24 cellular contexts compared by ENCODE assay signal in genomic region chr12:107545737-107546363, GRCh38.
DNase-seq lines count a peak whose midpoint lies in the region; ATAC-seq and TF ChIP-seq lines count a peak whose summit lies in the region.
"Had no signal": no experiment of that assay in that cellular context is flagged by ENCODE, and none has a peak within 500 bp of the region (broad histone marks: within the 10 kb centered on the region; RNA-seq: fewer than 3 reads in every experiment).

No MANE protein-coding gene starts in this region.

- H2BK5ac ChIP-seq in IMR-90 (ENCODE audit: low read depth, low read length, poor library complexity, severe bottlenecking): no peak overlapping the region

- WGBS in IMR-90 (ENCODE audit: extremely low coverage in 2 of 2, insufficient read length in 1 of 2), 2 experiments: 20% methylated on average over 2 of the region's 6 CpGs; no CpG with 5 or more reads in 1 of the 2 experiments

- peak overlapping the region; percentile 63 for H2AFZ ChIP-seq in IMR-90 (replicated peaks; ENCODE audit: low read length, poor library complexity)

- no peak overlapping the region for H2AK9ac ChIP-seq in IMR-90 (replicated peaks; ENCODE audit: low read depth, low read length, poor library complexity)

- in situ Hi-C loops in IMR-90 (cut with MboI; ENCODE audit: low sequenced_read_pairs) (no loop called here), ACHN (cut with HindIII; ENCODE audit: low pct_ligation_motif_present, low pct_unique_long_range_greater_than_20kb, low sequenced_read_pairs) (no loop called here)

- H4K5ac ChIP-seq in IMR-90 (ENCODE audit: low read depth, low read length): no peak overlapping the region

- no peak overlapping the region for H3K9ac ChIP-seq in IMR-90 (ENCODE audit: low read depth, low read length)

- no peak overlapping the region for H3K4ac ChIP-seq in IMR-90 (ENCODE audit: low read depth, low read length)

- H3K4me3 ChIP-seq in IMR-90 (ENCODE audit: insufficient read depth, low read depth, low read length) (no peak overlapping the region), neutrophil (ENCODE audit: low read depth in 1 of 2, low read length in 1 of 2) (no peak overlapping the region)
- H3K4me3 ChIP-seq: coronary artery, ovary, stomach, tibial artery had no signal

- BruUV-seq in IMR-90 (replicated peaks; lab: Mats Ljungman, UMichigan): no TSS peak

- no peaks in the 10 kb centered on the region for H3K9me1 ChIP-seq in IMR-90 (ENCODE audit: insufficient read depth, low read length)

- no peaks in the 10 kb centered on the region for H4K20me1 ChIP-seq in IMR-90 (ENCODE audit: insufficient read depth, low read length)

- no peak overlapping the region for H2BK120ac ChIP-seq in IMR-90 (ENCODE audit: low read depth, low read length)

- H3K4me1 ChIP-seq in IMR-90 (ENCODE audit: control insufficient read depth, insufficient read depth, low read length) (no peaks in the 10 kb centered on the region), neutrophil (ENCODE audit: control insufficient read depth in 1 of 2, insufficient read depth in 1 of 2, low read depth in 1 of 2, low read length in 1 of 2) (peaks cover 0 to 20% of the 10 kb centered on the region in 2 experiments)
- H3K4me1 ChIP-seq: stomach, tibial artery had no signal

- no peak for TF ChIP-seq CTCF in IMR-90 (conservative IDR thresholded peaks at IDR 0.05; ENCODE audit: low read depth, low read length)
- TF ChIP-seq CTCF in neutrophil (IDR thresholded peaks at IDR 0.05): no peak

- no peak overlapping the region for H3K23ac ChIP-seq in IMR-90 (ENCODE audit: low read depth, low read length)

- H3K4me2 ChIP-seq in IMR-90 (ENCODE audit: low read depth, low read length): peak overlapping the region; percentile 13; the same call in 1 of the 2 replicates

- H2BK15ac ChIP-seq in IMR-90 (ENCODE audit: low read depth, low read length): no peak overlapping the region

- H3K18ac ChIP-seq in IMR-90 (ENCODE audit: low read depth, low read length): no peak overlapping the region

- H3K27ac ChIP-seq in IMR-90 (ENCODE audit: insufficient read depth, low read length) (no peak overlapping the region), neutrophil (peak overlapping the region; percentile 56)
- H3K27ac ChIP-seq: coronary artery, ovary, stomach, tibial artery had no signal

- DNase-seq in AG20443 (ENCODE audit: low spot score) (peak; percentile 34), IMR-90 (peak; percentile 37), fibroblast of gingiva (ENCODE audit: low read depth) (peak; percentile 32), ACHN (no peak), UCSD-AML1 (lab: John Stamatoyannopoulos, UW; ENCODE audit: unreplicated experiment) (no peak), AML-193 (lab: John Stamatoyannopoulos, UW) (no peak)
- DNase-seq: activated effector memory CD4-positive, alpha-beta T cell treated with Interleukin-2 at 50 U/mL for 16 hours; activated naive CD8-positive, alpha-beta T cell treated with anti-CD3 and anti-CD28 coated beads for 36 hours; activated T-cell treated with anti-CD3 and anti-CD28 coated beads, Interleukin-2, amount 50 U/mL, for 1 hour; aorta; effector memory CD8-positive, alpha-beta T cell; GOT3; left colon; NCI-H1092 treated with DMSO at 0.1 percent for 48 hours; NCI-H187; NCI-H446 treated with DMSO at 0.1 percent for 48 hours; NCI-H774; ovary; stimulated activated CD4-positive, alpha-beta T cell treated with anti-CD3 and anti-CD28 coated beads, Interleukin-12 subunit alpha, Interleukin-12 subunit beta, amount 100 ng/mL, for 4 hours; stimulated activated CD4-positive, alpha-beta T cell treated with anti-CD3 and anti-CD28 coated beads, Interleukin-4, amount 100 ng/mL, for 1 hour; stomach; tibial artery had no signal

- no peak for TF ChIP-seq POLR2A in IMR-90 (IDR thresholded peaks at IDR 0.05; ENCODE audit: low read depth, low read length)

- no peak overlapping the region for H2AK5ac ChIP-seq in IMR-90 (ENCODE audit: low read depth, low read length)

- intact Hi-C loops in IMR-90 (cut with micrococcal nuclease): no loop called here

- H3K9me3 ChIP-seq in IMR-90 (ENCODE audit: control insufficient read depth, insufficient read depth, low read length) (no peaks in the 10 kb centered on the region), neutrophil (no peaks in the 10 kb centered on the region)
- H3K9me3 ChIP-seq: ovary had no signal

- ATAC-seq in IMR-90 (ENCODE audit: low read depth): peak; percentile 63
- ATAC-seq: effector memory CD8-positive, alpha-beta T cell; left colon had no signal

- no peak overlapping the region for H3K14ac ChIP-seq in IMR-90 (replicated peaks; ENCODE audit: low read depth, low read length)

- H3K56ac ChIP-seq in IMR-90 (ENCODE audit: extremely low read depth, insufficient read depth, low read length): no peak overlapping the region

- POLR2A ChIA-PET in IMR-90 (lab: Charles Lee; ENCODE audit: unreplicated experiment): no interaction called here

- H4K91ac ChIP-seq in IMR-90 (ENCODE audit: insufficient read depth, low read depth, low read length): no peak overlapping the region

- no peak for TF ChIP-seq RAD21 in IMR-90 (IDR thresholded peaks at IDR 0.05; ENCODE audit: low read length)

- H3K36me3 ChIP-seq in IMR-90 (ENCODE audit: control insufficient read depth, insufficient read depth, low read length) (no peaks in the 10 kb centered on the region), neutrophil (no peaks in the 10 kb centered on the region)
- H3K36me3 ChIP-seq: ovary, stomach, tibial artery had no signal

- no peak overlapping the region for H2BK20ac ChIP-seq in IMR-90 (ENCODE audit: low read depth, low read length)

- CTCF ChIA-PET in IMR-90 (lab: Yijun Ruan, JAX): no interaction called here

- H3K79me1 ChIP-seq in IMR-90 (ENCODE audit: low read depth in 1 of 2, low read length in 2 of 2): no peaks in the 10 kb centered on the region

- dilution Hi-C loops in IMR-90 (cut with HindIII; ENCODE audit: low sequenced_read_pairs, unreplicated experiment): no loop called here

- H4K8ac ChIP-seq in IMR-90 (ENCODE audit: low read depth in 2 of 2, low read length in 2 of 2): no peak overlapping the region

- H3K27me3 ChIP-seq in IMR-90 (ENCODE audit: control insufficient read depth, insufficient read depth, low read length): no peaks in the 10 kb centered on the region
- H3K27me3 ChIP-seq in neutrophil: no peaks in the 10 kb centered on the region
- H3K27me3 ChIP-seq: ovary, stomach, tibial artery had no signal

TF ChIP-seq in IMR-90, 13 proteins besides CTCF, POLR2A, EP300 and RAD21:
- no peak for TF ChIP-seq NFE2L2 (IDR thresholded peaks at IDR 0.05; ENCODE audit: low read depth, low read length)

Comparison
In these comparisons a context has a peak if more than half of its experiments do, and no peak if none do; other contexts are left out.
1. DNase-seq: peak in AG20443 (single experiment), IMR-90 (single experiment) and fibroblast of gingiva (single experiment); none in ACHN (single experiment), UCSD-AML1 (single experiment) and AML-193 (0 of 2).